Comparison of ENCODE assay signal across 20 cellular contexts in genomic region chr14:88993946-88994345, GRCh38.
DNase-seq lines count a peak whose midpoint lies in the region; ATAC-seq and TF ChIP-seq lines count a peak whose summit lies in the region.
"Had no signal": no experiment of that assay in that cellular context is flagged by ENCODE, and none has a peak within 500 bp of the region (broad histone marks: within the 10 kb centered on the region; RNA-seq: fewer than 3 reads in every experiment).

No MANE protein-coding gene starts in this region.

- H3K79me2 ChIP-seq in mammary epithelial cell (ENCODE audit: insufficient read depth, low read length) = no peaks in the 10 kb centered on the region
- H3K79me2 ChIP-seq: parathyroid adenoma had no signal

- ATAC-seq in gastroesophageal sphincter (no peak), HG03039 (IDR thresholded peaks at IDR 0.05; ENCODE audit: unreplicated experiment) (no peak)

- no peak for TF ChIP-seq CTCF in mammary epithelial cell (conservative IDR thresholded peaks at IDR 0.05 in 1 of 2, IDR thresholded peaks at IDR 0.05 in 1 of 2; ENCODE audit: extremely low read depth in 1 of 2, insufficient read depth in 1 of 2, low read depth in 1 of 2, low read length in 2 of 2)
- no peak for TF ChIP-seq CTCF in uterus (IDR thresholded peaks at IDR 0.05)
- TF ChIP-seq CTCF in gastroesophageal sphincter (IDR thresholded peaks at IDR 0.05) = no peak

- 40% methylated on average over 2 of the region's 2 CpGs for WGBS in mammary epithelial cell (ENCODE audit: low coverage, missing lambda C conversion rate)
- 81 to 89% methylated on average over 2 of the region's 2 CpGs for WGBS in gastroesophageal sphincter (ENCODE audit: low coverage in 1 of 2), 2 donors

- BruUV-seq in mammary epithelial cell (replicated peaks; lab: Mats Ljungman, UMichigan) = no TSS peak

- no peaks in the 10 kb centered on the region for H3K27me3 ChIP-seq in mammary epithelial cell (ENCODE audit: insufficient read depth, low read length)
- no peaks in the 10 kb centered on the region for H3K27me3 ChIP-seq in uterus
- H3K27me3 ChIP-seq in gastroesophageal sphincter = no peaks in the 10 kb centered on the region
- H3K27me3 ChIP-seq: BLaER1 treated with 17β-estradiol and CSF1 and Interleukin-3, amounts not matched to agents 10 nM and 100 nM had no signal

- TF ChIP-seq POLR2A in uterus (IDR thresholded peaks at IDR 0.05) = no peak
- no peak for TF ChIP-seq POLR2A in gastroesophageal sphincter (IDR thresholded peaks at IDR 0.05)

- H3K4me2 ChIP-seq in mammary epithelial cell (ENCODE audit: insufficient read depth, low read depth, low read length) = peak overlapping the region; percentile 2
- H3K4me2 ChIP-seq: BLaER1 treated with 17β-estradiol and CSF1 and Interleukin-3, amounts not matched to agents 10 nM and 100 nM; smooth muscle cell had no signal

- H3K27ac ChIP-seq in mammary epithelial cell (ENCODE audit: insufficient read depth, low read depth, low read length) (no peak overlapping the region), uterus (no peak overlapping the region), gastroesophageal sphincter (no peak overlapping the region)
- H3K27ac ChIP-seq: BLaER1 treated with 17β-estradiol and CSF1 and Interleukin-3, amounts not matched to agents 10 nM and 100 nM; parathyroid adenoma; SK-N-MC had no signal

- H4K20me1 ChIP-seq in mammary epithelial cell (ENCODE audit: insufficient read depth, low read length) = no peaks in the 10 kb centered on the region
- H4K20me1 ChIP-seq: BLaER1 treated with 17β-estradiol and CSF1 and Interleukin-3, amounts not matched to agents 10 nM and 100 nM had no signal

- H3K4me1 ChIP-seq in mammary epithelial cell (ENCODE audit: insufficient read depth, low read length) (peaks cover 22% of the 10 kb centered on the region), uterus (no peaks in the 10 kb centered on the region), gastroesophageal sphincter (no peaks in the 10 kb centered on the region)
- H3K4me1 ChIP-seq: BLaER1 treated with 17β-estradiol and CSF1 and Interleukin-3, amounts not matched to agents 10 nM and 100 nM; parathyroid adenoma had no signal

- H3K4me3 ChIP-seq in mammary epithelial cell (replicated peaks in 1 of 3; ENCODE audit: insufficient read depth in 1 of 3, low read depth in 2 of 3, low read length in 3 of 3) (no peak overlapping the region), uterus (no peak overlapping the region), gastroesophageal sphincter (no peak overlapping the region)
- H3K4me3 ChIP-seq: BLaER1 treated with 17β-estradiol and CSF1 and Interleukin-3, amounts not matched to agents 10 nM and 100 nM; SK-N-MC; smooth muscle cell had no signal

- no peak for TF ChIP-seq EP300 in gastroesophageal sphincter (IDR thresholded peaks at IDR 0.05)

- peak; percentile 60 for DNase-seq in EH (ENCODE audit: low read depth)
- peak; percentile 85 for DNase-seq in NCI-H226
- peak; percentile 76 for DNase-seq in mammary epithelial cell
- peak; percentile 69 for DNase-seq in renal cortical epithelial cell (ENCODE audit: low read depth)
- no peak for DNase-seq in uterus
- DNase-seq: activated CD4-positive, alpha-beta T cell treated with anti-CD3 and anti-CD28 coated beads, Interleukin-2, amount 10 ng/mL, durations not matched to agents 24 days and 14 days; activated CD8-positive, alpha-beta memory T cell treated with anti-CD3 and anti-CD28 coated beads, Interleukin-2, amount 50 U/mL, for 48 hours; aorta; H7; head of caudate nucleus; immature natural killer cell; naive B cell; NCI-H1694 treated with DMSO at 0.1 percent for 48 hours; NCI-H510A treated with DMSO at 0.1 percent for 48 hours had no signal

- CTCF ChIA-PET in mammary epithelial cell (lab: Charles Lee; ENCODE audit: low non-redundant PET) = no interaction called here

- H3K9me3 ChIP-seq in mammary epithelial cell (replicated peaks; ENCODE audit: insufficient read depth, low read length) (no peaks in the 10 kb centered on the region), uterus (no peaks in the 10 kb centered on the region), gastroesophageal sphincter (peaks cover 0 to 9% (median 0%) of the 10 kb centered on the region in 3 donors)

- dilution Hi-C loops in mammary epithelial cell (cut with HindIII; ENCODE audit: low sequenced_read_pairs) = no loop called here

- no peaks in the 10 kb centered on the region for H3K36me3 ChIP-seq in mammary epithelial cell (ENCODE audit: insufficient read depth, low read length)
- H3K36me3 ChIP-seq in uterus = no peaks in the 10 kb centered on the region
- H3K36me3 ChIP-seq in gastroesophageal sphincter = no peaks in the 10 kb centered on the region
- H3K36me3 ChIP-seq: BLaER1 treated with 17β-estradiol and CSF1 and Interleukin-3, amounts not matched to agents 10 nM and 100 nM had no signal

- in situ Hi-C loops in mammary epithelial cell (cut with MboI; ENCODE audit: low sequenced_read_pairs in 2 of 2) = no loop called here

- H3K9ac ChIP-seq in mammary epithelial cell (ENCODE audit: insufficient read depth, low read length) = no peak overlapping the region
- H3K9ac ChIP-seq: BLaER1 treated with 17β-estradiol and CSF1 and Interleukin-3, amounts not matched to agents 10 nM and 100 nM; parathyroid adenoma had no signal

- peak overlapping the region; percentile 36 for H2AFZ ChIP-seq in mammary epithelial cell (ENCODE audit: low read depth, low read length)
- H2AFZ ChIP-seq: parathyroid adenoma had no signal

- intact Hi-C loops in mammary epithelial cell (cut with micrococcal nuclease) = no loop called here
- intact Hi-C loops in uterus (cut with DNase I; ENCODE audit: low total_unique reads) = no loop called here

Comparison
In these comparisons a context has a peak if more than half of its experiments do, and no peak if none do; other contexts are left out.
1. DNase-seq: peak in EH (single experiment), NCI-H226 (single experiment), mammary epithelial cell (single experiment) and renal cortical epithelial cell (single experiment); none in uterus (0 of 2).